In the genomic region with DNA sequence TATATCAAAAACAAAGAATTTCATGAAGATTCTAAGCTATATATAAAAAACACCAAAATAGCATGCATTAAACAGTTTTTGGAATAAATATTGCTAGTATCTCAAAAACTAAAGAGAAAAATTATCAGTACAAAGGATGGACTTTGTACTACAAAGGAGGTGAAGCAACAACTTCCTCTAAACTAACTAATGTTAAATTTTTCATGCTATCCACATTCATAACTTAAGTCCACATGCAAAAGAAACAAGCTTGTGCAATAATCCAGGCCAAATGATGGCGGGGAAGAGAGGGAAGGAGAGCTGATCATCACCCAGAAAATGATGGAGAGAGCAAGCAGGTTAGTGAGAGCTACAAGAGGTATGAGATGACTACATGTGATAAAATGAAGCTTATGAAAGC, we compare ENCODE assay signal across 23 cellular contexts.
"Had no signal": no experiment of that assay in that cellular context is flagged by ENCODE, and none has a peak within 500 bp of the region (broad histone marks: within the 10 kb centered on the region; RNA-seq: fewer than 3 reads in every experiment).

No MANE protein-coding gene starts in this region.

- H3K27ac ChIP-seq: epithelial cell of prostate, heart left ventricle, sigmoid colon, testis, uterus had no signal

- H3K27me3 ChIP-seq: heart left ventricle, sigmoid colon, testis, uterus had no signal

- H3K4me3 ChIP-seq: heart left ventricle, lung, sigmoid colon, testis, uterus had no signal

- H3K36me3 ChIP-seq: uterus had no signal

- H3K9me3 ChIP-seq: heart left ventricle, sigmoid colon, testis, uterus had no signal

- ATAC-seq: activated CD4-positive, alpha-beta T cell treated with anti-CD3 and anti-CD28 coated beads for 36 hours; activated T-cell treated with anti-CD3 and anti-CD28 coated beads, Interleukin-2, amount 50 U/mL, for 4 hours; heart left ventricle; left colon; naive thymus-derived CD4-positive, alpha-beta T cell had no signal

- H3K4me1 ChIP-seq: testis, uterus had no signal

- DNase-seq: activated B cell treated with CpG ODN at 0.5 μM for 24 hours; activated CD4-positive, alpha-beta T cell treated with anti-CD3 and anti-CD28 coated beads for 36 hours; activated CD4-positive, alpha-beta T cell treated with anti-CD3 and anti-CD28 coated beads, Interleukin-2, amount 50 U/mL, for 4 hours; activated CD8-positive, alpha-beta memory T cell treated with anti-CD3 and anti-CD28 coated beads, Interleukin-2, amount 50 U/mL, for 48 hours; activated naive CD4-positive, alpha-beta T cell treated with anti-CD3 and anti-CD28 coated beads, Interleukin-2, amount 10 ng/mL, durations not matched to agents 7 days and 5 days; activated T-cell treated with anti-CD3 and anti-CD28 coated beads, Interleukin-2, amount 50 U/mL, for 4 hours; cortex of kidney; heart left ventricle; islet precursor cell; left colon; naive thymus-derived CD4-positive, alpha-beta T cell; occipital lobe; posterior cingulate gyrus; sigmoid colon; stimulated activated CD4-positive, alpha-beta T cell treated with anti-CD3 and anti-CD28 coated beads, Interleukin-2, amount 100 ng/mL, for 48 hours; stimulated activated CD8-positive, alpha-beta memory T cell treated with anti-CD3 and anti-CD28 coated beads, Interleukin-4, amount 100 ng/mL, for 48 hours; stimulated activated naive CD4-positive, alpha-beta T cell; T1000; testis; trophoblast cell; uterus had no signal
